14 cellular contexts compared by ENCODE assay signal in the genomic region with DNA sequence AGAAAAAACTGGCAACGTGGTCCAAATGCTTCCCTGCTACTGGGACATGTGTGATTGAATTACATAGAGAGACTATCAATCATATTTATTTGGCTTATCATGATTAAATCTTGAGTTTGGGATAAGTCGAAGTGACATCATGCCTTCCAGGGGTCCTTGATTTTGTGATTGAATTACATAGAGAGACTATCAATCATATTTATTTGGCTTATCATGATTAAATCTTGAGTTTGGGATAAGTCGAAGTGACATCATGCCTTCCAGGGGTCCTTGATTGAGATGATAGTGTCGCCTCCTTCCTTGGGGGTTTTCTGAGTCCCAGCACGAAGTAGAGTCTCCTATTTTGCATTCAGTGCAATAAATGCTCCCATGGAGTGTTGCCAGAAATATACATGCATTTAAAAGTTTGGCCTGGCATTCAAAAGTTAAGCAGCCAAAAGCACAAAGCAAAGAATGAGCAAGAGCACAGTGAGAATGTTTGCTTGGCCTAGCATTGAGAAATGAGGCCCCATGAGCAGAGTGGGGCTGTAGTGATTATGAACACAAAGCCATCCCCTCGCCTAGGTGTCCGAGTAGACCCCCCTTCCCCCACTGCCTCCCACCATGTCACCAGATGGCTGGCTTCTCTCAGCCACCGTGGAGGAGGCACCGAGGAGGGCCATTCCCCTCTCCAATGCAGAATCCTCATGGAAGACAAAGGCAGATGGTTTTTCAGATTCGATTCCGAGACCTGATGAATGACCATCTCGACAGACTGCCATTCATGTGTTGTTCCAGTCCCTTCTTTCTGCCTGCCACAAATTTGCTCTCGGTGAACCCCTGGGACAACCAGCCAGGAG.
"Had no signal": no experiment of that assay in that cellular context is flagged by ENCODE, and none has a peak within 500 bp of the region (broad histone marks: within the 10 kb centered on the region; RNA-seq: fewer than 3 reads in every experiment).

No MANE protein-coding gene starts in this region.

- H3K9me3 Mint-ChIP-seq: activated CD4-positive, alpha-beta memory T cell treated with anti-CD3 and anti-CD28 coated beads for 36 hours; nephron; stimulated activated naive CD8-positive, alpha-beta T cell treated with anti-CD3 and anti-CD28 coated beads, Interleukin-15, Interleukin-2, amounts not matched to agents 100 ng/mL and 50 ng/mL, for 24 hours had no signal

- H3K4me3 ChIP-seq: adrenal gland, cardiac muscle cell, ovary, right lobe of liver, spleen, upper lobe of right lung had no signal

- H3K4me3 Mint-ChIP-seq: activated CD4-positive, alpha-beta memory T cell treated with anti-CD3 and anti-CD28 coated beads for 36 hours; activated CD4-positive, alpha-beta T cell treated with anti-CD3 and anti-CD28 coated beads for 36 hours; activated CD8-positive, alpha-beta memory T cell treated with anti-CD3 and anti-CD28 coated beads, Interleukin-2, amount 10 ng/mL, durations not matched to agents 7 days and 5 days; nephron; stimulated activated naive CD8-positive, alpha-beta T cell treated with anti-CD3 and anti-CD28 coated beads, Interleukin-15, Interleukin-2, amounts not matched to agents 100 ng/mL and 50 ng/mL, for 24 hours had no signal

- H3K27me3 ChIP-seq: adrenal gland, cardiac muscle cell, ovary, right lobe of liver, spleen, upper lobe of right lung had no signal

- H3K9me3 ChIP-seq: adrenal gland, ovary, right lobe of liver, spleen, upper lobe of right lung had no signal

- H3K27me3 Mint-ChIP-seq: activated CD4-positive, alpha-beta memory T cell treated with anti-CD3 and anti-CD28 coated beads for 36 hours; activated CD4-positive, alpha-beta T cell treated with anti-CD3 and anti-CD28 coated beads for 36 hours; stimulated activated naive CD8-positive, alpha-beta T cell treated with anti-CD3 and anti-CD28 coated beads, Interleukin-15, Interleukin-2, amounts not matched to agents 100 ng/mL and 50 ng/mL, for 24 hours had no signal

- DNase-seq: activated CD4-positive, alpha-beta memory T cell treated with anti-CD3 and anti-CD28 coated beads for 36 hours; activated CD4-positive, alpha-beta T cell treated with anti-CD3 and anti-CD28 coated beads for 36 hours; activated CD8-positive, alpha-beta memory T cell treated with anti-CD3 and anti-CD28 coated beads, Interleukin-2, amount 10 ng/mL, durations not matched to agents 7 days and 5 days; activated naive CD4-positive, alpha-beta T cell treated with anti-CD3 and anti-CD28 coated beads, Interleukin-2, amount 50 U/mL, for 16 hours; activated T-cell treated with anti-CD3 and anti-CD28 coated beads, Interleukin-2, amount 50 U/mL, for 1 hour; adrenal gland; kidney glomerular epithelial cell; ovary; right lobe of liver; spleen; upper lobe of right lung had no signal

- H3K4me1 ChIP-seq: adrenal gland, spleen had no signal

- H3K36me3 ChIP-seq: adrenal gland, cardiac muscle cell, ovary, right lobe of liver, spleen, upper lobe of right lung had no signal

- H3K27ac Mint-ChIP-seq: activated CD4-positive, alpha-beta memory T cell treated with anti-CD3 and anti-CD28 coated beads for 36 hours; activated CD4-positive, alpha-beta T cell treated with anti-CD3 and anti-CD28 coated beads for 36 hours; activated CD8-positive, alpha-beta memory T cell treated with anti-CD3 and anti-CD28 coated beads, Interleukin-2, amount 10 ng/mL, durations not matched to agents 7 days and 5 days; nephron; stimulated activated naive CD8-positive, alpha-beta T cell treated with anti-CD3 and anti-CD28 coated beads, Interleukin-15, Interleukin-2, amounts not matched to agents 100 ng/mL and 50 ng/mL, for 24 hours had no signal

- ATAC-seq: activated CD4-positive, alpha-beta T cell treated with anti-CD3 and anti-CD28 coated beads for 36 hours; activated CD8-positive, alpha-beta memory T cell treated with anti-CD3 and anti-CD28 coated beads, Interleukin-2, amount 10 ng/mL, durations not matched to agents 7 days and 5 days; right lobe of liver; upper lobe of right lung had no signal

- H3K27ac ChIP-seq: adrenal gland, cardiac muscle cell, ovary, right lobe of liver, spleen, upper lobe of right lung had no signal

- H3K36me3 Mint-ChIP-seq: activated CD4-positive, alpha-beta memory T cell treated with anti-CD3 and anti-CD28 coated beads for 36 hours had no signal
